In genomic region chr10:110507303-110507702, GRCh38 we compare ENCODE assay signal across 14 cellular contexts. TPM values are rescaled to one million over a fixed set of nuclear protein-coding genes. Genes with fewer than 3 reads are reported as not detected.
DNase-seq lines count a peak whose midpoint lies in the region; TF ChIP-seq lines count a peak whose summit lies in the region.
"Had no signal": no experiment of that assay in that cellular context is flagged by ENCODE, and none has a peak within 500 bp of the region (broad histone marks: within the 10 kb centered on the region; RNA-seq: fewer than 3 reads in every experiment).

No MANE protein-coding gene starts in this region.

- H3K4me3 ChIP-seq in skeletal muscle tissue (ENCODE audit: low read length in 3 of 3) = no peak overlapping the region
- H3K4me3 ChIP-seq in esophagus muscularis mucosa = no peak overlapping the region
- H3K4me3 ChIP-seq: BLaER1 treated with 17β-estradiol and CSF1 and Interleukin-3, amounts not matched to agents 10 nM and 100 nM had no signal

- intact Hi-C loops in esophagus muscularis mucosa (cut with DNase I) = no loop called here

- 91% methylated on average over 5 of the region's 5 CpGs for WGBS in esophagus muscularis mucosa

- H3K27ac ChIP-seq in cingulate gyrus (ENCODE audit: low read depth, low read length) = peak overlapping the region; percentile 15
- peak overlapping the region; percentile 3 for H3K27ac ChIP-seq in skeletal muscle tissue (ENCODE audit: low read depth, low read length)
- H3K27ac ChIP-seq in esophagus muscularis mucosa (replicated peaks in 1 of 4) = no peak overlapping the region
- H3K27ac ChIP-seq: BLaER1 treated with 17β-estradiol and CSF1 and Interleukin-3, amounts not matched to agents 10 nM and 100 nM; KMS-11 had no signal

- H3K27me3 ChIP-seq in skeletal muscle tissue (ENCODE audit: control insufficient read depth in 3 of 3, insufficient read depth in 3 of 3, low read length in 3 of 3) = peaks cover 0 to 4% (median 0%) of the 10 kb centered on the region in 3 donors
- no peaks in the 10 kb centered on the region for H3K27me3 ChIP-seq in esophagus muscularis mucosa

- DNase-seq in G401 (ENCODE audit: low spot score) (peak; percentile 43), HFFc6 (no peak), NCI-H1436 treated with DMSO at 0.1 percent for 48 hours (lab: John Stamatoyannopoulos, UW) (no peak), HuH-7 (ENCODE audit: low spot score) (no peak), esophagus muscularis mucosa (ENCODE audit: extremely low spot score) (no peak)
- DNase-seq: MM.1S, NCI-H1930, NCI-H2171 treated with DMSO at 0.1 percent for 48 hours, NCI-H82, SHP77 had no signal

- peaks cover 97% of the 10 kb centered on the region for H3K4me1 Mint-ChIP-seq in HFFc6 (ENCODE audit: low read depth)

- H3K36me3 ChIP-seq in skeletal muscle tissue (ENCODE audit: control insufficient read depth in 3 of 3, insufficient read depth in 3 of 3, low read length in 3 of 3) = peaks cover 0 to 3% (median 3%) of the 10 kb centered on the region in 3 donors
- peaks cover 0 to 37% (median 24%) of the 10 kb centered on the region in 4 donors for H3K36me3 ChIP-seq in esophagus muscularis mucosa

- in situ Hi-C loops in G401 (cut with HindIII; ENCODE audit: low sequenced_read_pairs) = no loop called here

- TF ChIP-seq EP300 in esophagus muscularis mucosa (IDR thresholded peaks at IDR 0.05) = no peak

- peaks cover 45% of the 10 kb centered on the region for H3K27me3 Mint-ChIP-seq in HFFc6 (ENCODE audit: insufficient read depth)

- peaks cover 93% of the 10 kb centered on the region for H3K36me3 Mint-ChIP-seq in HFFc6 (ENCODE audit: low read depth)

- peaks cover 34 to 37% (median 35%) of the 10 kb centered on the region in 3 donors for H3K4me1 ChIP-seq in skeletal muscle tissue (ENCODE audit: control insufficient read depth in 3 of 3, insufficient read depth in 3 of 3, low read length in 3 of 3)
- peaks cover 36 to 61% (median 44%) of the 10 kb centered on the region in 4 donors for H3K4me1 ChIP-seq in esophagus muscularis mucosa

- peak overlapping the region; percentile 45; the same call in 1 of the 2 replicates for H3K4me3 Mint-ChIP-seq in HFFc6

- peak overlapping the region; percentile 61 for H3K27ac Mint-ChIP-seq in HFFc6

- TF ChIP-seq POLR2A in esophagus muscularis mucosa (IDR thresholded peaks at IDR 0.05; ENCODE audit: low read depth) = no peak

- H3K9ac ChIP-seq in skeletal muscle tissue (ENCODE audit: low read depth in 1 of 3, low read length in 3 of 3) = no peak overlapping the region
- H3K9ac ChIP-seq: BLaER1 treated with 17β-estradiol and CSF1 and Interleukin-3, amounts not matched to agents 10 nM and 100 nM; KMS-11 had no signal

- H3K9me3 Mint-ChIP-seq in HFFc6 = no peaks in the 10 kb centered on the region

- TF ChIP-seq CTCF in HFFc6 (IDR thresholded peaks at IDR 0.05) (no peak), esophagus muscularis mucosa (IDR thresholded peaks at IDR 0.05) (no peak)

- H3K9me3 ChIP-seq in skeletal muscle tissue (ENCODE audit: control insufficient read depth in 3 of 3, low read length in 3 of 3) (no peaks in the 10 kb centered on the region), esophagus muscularis mucosa (no peaks in the 10 kb centered on the region)

RNA-seq across cellular contexts. Expression of gene DUSP5, which starts 9.6 kb away (rescaled TPM):
- total RNA-seq in G401 (2014; rRNA removed; shearing (Covaris generic)) = 1.2 and 1.6 TPM in 2 replicates
- 10 to 100 TPM; 31.9 to 58.2 (median 35.0) TPM for total RNA-seq in HFFc6 (2021; fragmentation: NEBNext Ultra II Directional; extraction: Animal tissue kit (Norgen Biotek cat#: 25700))
- total RNA-seq in skeletal muscle tissue (5.2 TPM), esophagus muscularis mucosa (10 to 100 TPM in 1 of 4 donors, 1 to 10 TPM in 3; 3.8 to 25.7 (median 4.6) TPM)

Comparison
In these comparisons a context has a peak if more than half of its experiments do, and no peak if none do; other contexts are left out.
1. H3K27ac ChIP-seq: peak in cingulate gyrus (single experiment) and skeletal muscle tissue (single experiment); none in esophagus muscularis mucosa (0 of 4).